26 cellular contexts compared by ENCODE assay signal in genomic region chr3:145125307-145125706, GRCh38.
A peak's percentile ranks its signal among the peaks of the same experiment; 100 is the strongest.
DNase-seq lines count a peak whose midpoint lies in the region; FAIRE-seq and TF ChIP-seq lines count a peak whose summit lies in the region.
"Had no signal": no experiment of that assay in that cellular context is flagged by ENCODE, and none has a peak within 500 bp of the region (broad histone marks: within the 10 kb centered on the region; RNA-seq: fewer than 3 reads in every experiment).

No MANE protein-coding gene starts in this region.

- peak; percentile 66 for FAIRE-seq in H54 (lab: Jason Lieb, UNC)
- no peak for FAIRE-seq in GM12892 (lab: Jason Lieb, UNC)
- FAIRE-seq: HTR-8/SVneo had no signal

- TF ChIP-seq POLR2A in H54 (IDR thresholded peaks at IDR 0.05; ENCODE audit: low read depth, low read length) = no peak
- no peak for TF ChIP-seq POLR2A in GM12892 (IDR thresholded peaks at IDR 0.05; ENCODE audit: low read depth, low read length)

- no peak for DNase-seq in H54 (ENCODE audit: insufficient read length, low spot score)
- DNase-seq in amniotic epithelial cell (ENCODE audit: low read depth) = peak; percentile 2
- peak; percentile 2 for DNase-seq in fibroblast of peridontal ligament (ENCODE audit: extremely low read depth)
- peak; percentile 86 for DNase-seq in renal cortical epithelial cell (ENCODE audit: low read depth)
- no peak for DNase-seq in NCI-H2107 treated with DMSO at 0.1 percent for 48 hours (lab: John Stamatoyannopoulos, UW; ENCODE audit: unreplicated experiment)
- DNase-seq in GM12892 (ENCODE audit: insufficient read length) = no peak
- no peak for DNase-seq in activated CD4-positive, CD25-positive, alpha-beta regulatory T cell treated with anti-CD3 and anti-CD28 coated beads, Interleukin-2, amount 50 U/mL, for 72 hours
- DNase-seq: activated CD4-positive, alpha-beta T cell treated with anti-CD3 and anti-CD28 coated beads for 4 hours; activated CD8-positive, alpha-beta T cell treated with anti-CD3 and anti-CD28 coated beads, Interleukin-2, amount 10 ng/mL, durations not matched to agents 7 days and 5 days; activated naive CD4-positive, alpha-beta T cell treated with anti-CD3 and anti-CD28 coated beads, Interleukin-2, amount 50 U/mL, for 16 hours; amniotic stem cell; colonic mucosa; DMS79 treated with DMSO at 0.1 percent for 48 hours; effector memory CD8-positive, alpha-beta T cell; GDM1; HFFc6; left ventricle myocardium superior; NCI-H1105 treated with DMSO at 0.1 percent for 48 hours; NCI-H1930; NCI-H526; posterior cingulate gyrus; right cardiac atrium; SHP77 treated with DMSO at 0.1 percent for 48 hours; stimulated activated naive CD4-positive, alpha-beta T cell; upper lobe of right lung had no signal

Comparison
In these comparisons a context has a peak if more than half of its experiments do, and no peak if none do; other contexts are left out.
1. DNase-seq: peak in amniotic epithelial cell (single experiment), fibroblast of peridontal ligament (single experiment) and renal cortical epithelial cell (single experiment); none in H54 (single experiment), NCI-H2107 treated with DMSO at 0.1 percent for 48 hours (single experiment), GM12892 (single experiment) and activated CD4-positive, CD25-positive, alpha-beta regulatory T cell treated with anti-CD3 and anti-CD28 coated beads, Interleukin-2, amount 50 U/mL, for 72 hours (single experiment).